ENCODE assay signal across 1 cellular context in genomic region chr16:31377210-31377903, GRCh38.
TF ChIP-seq lines count a peak whose summit lies in the region.

No MANE protein-coding gene starts in this region.

TF ChIP-seq in H1, 55 proteins besides CTCF, POLR2A, EP300 and RAD21:
- TF ChIP-seq ZNF274 (IDR thresholded peaks at IDR 0.05; ENCODE audit: borderline replicate concordance, extremely low read depth, low read length) (no peak), GABPA (IDR thresholded peaks at IDR 0.05; ENCODE audit: borderline replicate concordance, insufficient read depth, low read length) (no peak), SAP30 (IDR thresholded peaks at IDR 0.05; ENCODE audit: insufficient read depth, insufficient replicate concordance, low read length) (no peak)
TF ChIP-seq in H1: peak in this region for 0.
